24 cellular contexts compared by ENCODE assay signal in genomic region chr19:30144794-30145193, GRCh38.
"Had no signal": no experiment of that assay in that cellular context is flagged by ENCODE, and none has a peak within 500 bp of the region (broad histone marks: within the 10 kb centered on the region; RNA-seq: fewer than 3 reads in every experiment).

No MANE protein-coding gene starts in this region.

- H3K36me3 ChIP-seq: ascending aorta, MG63, Peyer's patch had no signal

- ATAC-seq: activated naive CD4-positive, alpha-beta T cell treated with anti-CD3 and anti-CD28 coated beads, Interleukin-2, amount 50 U/mL, for 72 hours; activated naive CD8-positive, alpha-beta T cell treated with anti-CD3 and anti-CD28 coated beads, Interleukin-2, amount 50 U/mL, for 24 hours; activated T-cell treated with anti-CD3 and anti-CD28 coated beads, Interleukin-2, amount 50 U/mL, for 4 hours; body of pancreas; WTC11 had no signal

- H3K4me1 ChIP-seq: ascending aorta, body of pancreas, Peyer's patch had no signal

- DNase-seq: activated CD4-positive, alpha-beta memory T cell treated with anti-CD3 and anti-CD28 coated beads for 36 hours; activated CD4-positive, alpha-beta T cell treated with anti-CD3 and anti-CD28 coated beads for 1 hour; activated CD4-positive, alpha-beta T cell treated with anti-CD3 and anti-CD28 coated beads, Interleukin-2, amount 10 ng/mL, durations not matched to agents 24 days and 14 days; activated CD8-positive, alpha-beta memory T cell treated with anti-CD3 and anti-CD28 coated beads for 24 hours; activated effector memory CD4-positive, alpha-beta T cell treated with anti-CD3 and anti-CD28 coated beads, Interleukin-2, amount 50 U/mL, for 16 hours; activated naive CD4-positive, alpha-beta T cell treated with Interleukin-2 at 50 U/mL for 16 hours; activated naive CD8-positive, alpha-beta T cell treated with anti-CD3 and anti-CD28 coated beads, Interleukin-2, amount 50 U/mL, for 24 hours; activated T-cell treated with anti-CD3 and anti-CD28 coated beads, Interleukin-2, amount 50 U/mL, for 4 hours; amniotic stem cell; body of pancreas; central memory CD4-positive, alpha-beta T cell; MG63; MV-4-11; NCI-H1092 treated with DMSO at 0.1 percent for 48 hours; NCI-H1436; NCI-H1694 treated with DMSO at 0.1 percent for 48 hours; NCI-H446; NCI-H524; Peyer's patch; Right ventricle myocardium superior had no signal

- H3K4me3 ChIP-seq: ascending aorta, body of pancreas, MG63, Peyer's patch had no signal

- H3K27ac ChIP-seq: ascending aorta, body of pancreas, Peyer's patch, RWPE1 had no signal

- H3K9me3 ChIP-seq: ascending aorta, body of pancreas, MG63, Peyer's patch had no signal

- H3K27me3 ChIP-seq: ascending aorta, body of pancreas, Peyer's patch had no signal
